Comparison of ENCODE assay signal across 35 cellular contexts in genomic region chr2:15947431-15947830, GRCh38. TPM values are rescaled to one million over a fixed set of nuclear protein-coding genes. Genes with fewer than 3 reads are reported as not detected.
"Had no signal": no experiment of that assay in that cellular context is flagged by ENCODE, and none has a peak within 500 bp of the region (broad histone marks: within the 10 kb centered on the region; RNA-seq: fewer than 3 reads in every experiment).

No MANE protein-coding gene starts in this region.

- H3K9me3 Mint-ChIP-seq: activated B cell treated with CpG ODN at 0.5 μM for 24 hours; activated CD4-positive, alpha-beta memory T cell treated with anti-CD3 and anti-CD28 coated beads, Interleukin-2, amount 10 ng/mL, durations not matched to agents 7 days and 5 days; activated CD4-positive, alpha-beta T cell treated with anti-CD3 and anti-CD28 coated beads, Interleukin-2, amount 10 ng/mL, durations not matched to agents 24 days and 14 days; activated naive CD4-positive, alpha-beta T cell treated with anti-CD3 and anti-CD28 coated beads for 36 hours; activated naive CD8-positive, alpha-beta T cell treated with anti-CD3 and anti-CD28 coated beads, Interleukin-2, amount 10 ng/mL, durations not matched to agents 7 days and 5 days; activated naive CD8-positive, alpha-beta T cell treated with anti-CD3 and anti-CD28 coated beads, Interleukin-2, amount 50 U/mL, for 24 hours; activated T-cell treated with anti-CD3 and anti-CD28 coated beads, Interleukin-2, amount 50 U/mL, for 24 hours; brain; T-helper 1 cell treated with Interleukin-12 subunit alpha and Interleukin-12 subunit beta and Interleukin-4 antibody, amounts not matched to agents 30 μg/mL and 1 μg/mL, for 36 hours; T-helper 2 cell treated with Interferon-gamma antibody and Interleukin-4, amounts not matched to agents 5 μg/mL and 100 μg/mL, for 36 hours had no signal

- H3K27ac Mint-ChIP-seq: activated B cell treated with CpG ODN at 0.5 μM for 24 hours; activated CD4-positive, alpha-beta memory T cell treated with anti-CD3 and anti-CD28 coated beads, Interleukin-2, amount 10 ng/mL, durations not matched to agents 7 days and 5 days; activated CD4-positive, alpha-beta T cell treated with anti-CD3 and anti-CD28 coated beads, Interleukin-2, amount 10 ng/mL, durations not matched to agents 24 days and 14 days; activated CD8-positive, alpha-beta memory T cell treated with anti-CD3 and anti-CD28 coated beads, Interleukin-2, amount 10 ng/mL, durations not matched to agents 7 days and 5 days; activated CD8-positive, alpha-beta T cell treated with anti-CD3 and anti-CD28 coated beads, Interleukin-2, amount 10 ng/mL, durations not matched to agents 7 days and 5 days; activated naive CD4-positive, alpha-beta T cell treated with anti-CD3 and anti-CD28 coated beads for 36 hours; activated naive CD8-positive, alpha-beta T cell; activated naive CD8-positive, alpha-beta T cell treated with anti-CD3 and anti-CD28 coated beads, Interleukin-2, amount 10 ng/mL, durations not matched to agents 7 days and 5 days; activated naive CD8-positive, alpha-beta T cell treated with anti-CD3 and anti-CD28 coated beads, Interleukin-2, amount 50 U/mL, for 24 hours; activated T-cell treated with anti-CD3 and anti-CD28 coated beads, Interleukin-2, amount 50 U/mL, for 24 hours; T-helper 1 cell treated with Interleukin-12 subunit alpha and Interleukin-12 subunit beta and Interleukin-4 antibody, amounts not matched to agents 30 μg/mL and 1 μg/mL, for 36 hours; T-helper 2 cell treated with Interferon-gamma antibody and Interleukin-4, amounts not matched to agents 5 μg/mL and 100 μg/mL, for 36 hours had no signal

- H3K4me1 ChIP-seq: ascending aorta had no signal

- H3K36me3 ChIP-seq: ascending aorta had no signal

- H3K27me3 ChIP-seq: cardiac muscle cell had no signal

- H3K4me1 Mint-ChIP-seq: activated CD4-positive, alpha-beta memory T cell treated with anti-CD3 and anti-CD28 coated beads, Interleukin-2, amount 10 ng/mL, durations not matched to agents 7 days and 5 days; activated CD4-positive, alpha-beta T cell treated with anti-CD3 and anti-CD28 coated beads, Interleukin-2, amount 10 ng/mL, durations not matched to agents 24 days and 14 days; activated CD8-positive, alpha-beta memory T cell treated with anti-CD3 and anti-CD28 coated beads, Interleukin-2, amount 10 ng/mL, durations not matched to agents 7 days and 5 days had no signal

- DNase-seq: activated B cell treated with CpG ODN at 0.5 μM for 24 hours; activated CD4-positive, alpha-beta memory T cell treated with anti-CD3 and anti-CD28 coated beads, Interleukin-2, amount 10 ng/mL, durations not matched to agents 7 days and 5 days; activated CD4-positive, alpha-beta T cell treated with anti-CD3 and anti-CD28 coated beads for 4 hours; activated CD4-positive, alpha-beta T cell treated with anti-CD3 and anti-CD28 coated beads, Interleukin-2, amount 10 ng/mL, durations not matched to agents 24 days and 14 days; activated CD4-positive, alpha-beta T cell treated with anti-CD3 and anti-CD28 coated beads, Interleukin-2, amount 50 U/mL, for 1 hour; activated CD4-positive, alpha-beta T cell treated with anti-CD3 and anti-CD28 coated beads, Interleukin-2, amount 50 U/mL, for 48 hours; activated CD4-positive, CD25-positive, alpha-beta regulatory T cell treated with anti-CD3 and anti-CD28 coated beads, Interleukin-2, amount 50 U/mL, for 72 hours; activated CD8-positive, alpha-beta memory T cell treated with anti-CD3 and anti-CD28 coated beads for 24 hours; activated CD8-positive, alpha-beta memory T cell treated with anti-CD3 and anti-CD28 coated beads, Interleukin-2, amount 10 ng/mL, durations not matched to agents 7 days and 5 days; activated CD8-positive, alpha-beta memory T cell treated with anti-CD3 and anti-CD28 coated beads, Interleukin-2, amount 50 U/mL, for 48 hours; activated CD8-positive, alpha-beta T cell treated with anti-CD3 and anti-CD28 coated beads, Interleukin-2, amount 10 ng/mL, durations not matched to agents 7 days and 5 days; activated effector memory CD4-positive, alpha-beta T cell treated with anti-CD3 and anti-CD28 coated beads, Interleukin-2, amount 50 U/mL, for 16 hours; activated gamma-delta T cell treated with Interleukin-2 at 50 U/mL for 16 hours; activated naive CD4-positive, alpha-beta T cell; activated naive CD4-positive, alpha-beta T cell treated with anti-CD3 and anti-CD28 coated beads for 36 hours; activated naive CD4-positive, alpha-beta T cell treated with anti-CD3 and anti-CD28 coated beads, Interleukin-2, amount 50 U/mL, for 16 hours; activated naive CD8-positive, alpha-beta T cell treated with anti-CD3 and anti-CD28 coated beads, Interleukin-2, amount 10 ng/mL, durations not matched to agents 7 days and 5 days; activated naive CD8-positive, alpha-beta T cell treated with anti-CD3 and anti-CD28 coated beads, Interleukin-2, amount 50 U/mL, for 24 hours; activated T-cell treated with anti-CD3 and anti-CD28 coated beads, Interleukin-2, amount 50 U/mL, for 24 hours; activated T-cell treated with anti-CD3 and anti-CD28 coated beads, Interleukin-2, amount 50 U/mL, for 48 hours; amygdala; anterior cingulate cortex; central memory CD4-positive, alpha-beta T cell; SW 1271; T-helper 1 cell; T-helper 2 cell; T-helper 9 cell had no signal

- H3K27ac ChIP-seq: ascending aorta, cardiac muscle cell, VCaP had no signal

- H3K9me3 ChIP-seq: ascending aorta had no signal

- H3K4me3 Mint-ChIP-seq: activated B cell treated with CpG ODN at 0.5 μM for 24 hours; activated CD4-positive, alpha-beta memory T cell treated with anti-CD3 and anti-CD28 coated beads, Interleukin-2, amount 10 ng/mL, durations not matched to agents 7 days and 5 days; activated CD4-positive, alpha-beta T cell treated with anti-CD3 and anti-CD28 coated beads, Interleukin-2, amount 10 ng/mL, durations not matched to agents 24 days and 14 days; activated CD8-positive, alpha-beta memory T cell treated with anti-CD3 and anti-CD28 coated beads, Interleukin-2, amount 10 ng/mL, durations not matched to agents 7 days and 5 days; activated CD8-positive, alpha-beta T cell treated with anti-CD3 and anti-CD28 coated beads, Interleukin-2, amount 10 ng/mL, durations not matched to agents 7 days and 5 days; activated naive CD4-positive, alpha-beta T cell treated with anti-CD3 and anti-CD28 coated beads for 36 hours; activated naive CD8-positive, alpha-beta T cell; activated naive CD8-positive, alpha-beta T cell treated with anti-CD3 and anti-CD28 coated beads, Interleukin-2, amount 10 ng/mL, durations not matched to agents 7 days and 5 days; activated naive CD8-positive, alpha-beta T cell treated with anti-CD3 and anti-CD28 coated beads, Interleukin-2, amount 50 U/mL, for 24 hours; activated T-cell treated with anti-CD3 and anti-CD28 coated beads, Interleukin-2, amount 50 U/mL, for 24 hours; T-helper 1 cell treated with Interleukin-12 subunit alpha and Interleukin-12 subunit beta and Interleukin-4 antibody, amounts not matched to agents 30 μg/mL and 1 μg/mL, for 36 hours; T-helper 2 cell treated with Interferon-gamma antibody and Interleukin-4, amounts not matched to agents 5 μg/mL and 100 μg/mL, for 36 hours had no signal

- H3K36me3 Mint-ChIP-seq: activated CD8-positive, alpha-beta memory T cell treated with anti-CD3 and anti-CD28 coated beads, Interleukin-2, amount 10 ng/mL, durations not matched to agents 7 days and 5 days; activated naive CD8-positive, alpha-beta T cell; activated naive CD8-positive, alpha-beta T cell treated with anti-CD3 and anti-CD28 coated beads, Interleukin-2, amount 10 ng/mL, durations not matched to agents 7 days and 5 days had no signal

- ATAC-seq: activated CD8-positive, alpha-beta memory T cell treated with anti-CD3 and anti-CD28 coated beads, Interleukin-2, amount 10 ng/mL, durations not matched to agents 7 days and 5 days; activated CD8-positive, alpha-beta T cell treated with anti-CD3 and anti-CD28 coated beads, Interleukin-2, amount 10 ng/mL, durations not matched to agents 7 days and 5 days; activated naive CD8-positive, alpha-beta T cell treated with anti-CD3 and anti-CD28 coated beads, Interleukin-2, amount 50 U/mL, for 24 hours had no signal

- H3K4me3 ChIP-seq: ascending aorta, cardiac muscle cell had no signal

RNA-seq across cellular contexts. Expression of gene MYCN, which starts 7.1 kb away (rescaled TPM):
- total RNA-seq: activated B cell treated with CpG ODN at 0.5 μM for 24 hours; activated CD4-positive, alpha-beta memory T cell treated with anti-CD3 and anti-CD28 coated beads, Interleukin-2, amount 10 ng/mL, durations not matched to agents 7 days and 5 days; activated CD4-positive, alpha-beta T cell treated with anti-CD3 and anti-CD28 coated beads, Interleukin-2, amount 10 ng/mL, durations not matched to agents 24 days and 14 days; activated CD8-positive, alpha-beta memory T cell treated with anti-CD3 and anti-CD28 coated beads, Interleukin-2, amount 10 ng/mL, durations not matched to agents 7 days and 5 days; activated CD8-positive, alpha-beta T cell treated with anti-CD3 and anti-CD28 coated beads, Interleukin-2, amount 10 ng/mL, durations not matched to agents 7 days and 5 days; activated naive CD8-positive, alpha-beta T cell treated with anti-CD3 and anti-CD28 coated beads, Interleukin-2, amount 10 ng/mL, durations not matched to agents 7 days and 5 days; ascending aorta; bronchial epithelial cell had no signal
